Comparison of ENCODE assay signal across 21 cellular contexts in genomic region chr5:82661933-82662332, GRCh38.
"Had no signal": no experiment of that assay in that cellular context is flagged by ENCODE, and none has a peak within 500 bp of the region (broad histone marks: within the 10 kb centered on the region; RNA-seq: fewer than 3 reads in every experiment).

No MANE protein-coding gene starts in this region.

- H3K27me3 ChIP-seq: MG63 had no signal

- H3K9me3 ChIP-seq: MG63 had no signal

- H3K36me3 ChIP-seq: MG63 had no signal

- DNase-seq: Karpas-422, KG1, MG63, NCI-H1092, NCI-H1105 treated with DMSO at 0.1 percent for 48 hours, NCI-H1417 treated with DMSO at 0.1 percent for 48 hours, NCI-H146, NCI-H1694 treated with DMSO at 0.1 percent for 48 hours, NCI-H1930, NCI-H2081, NCI-H2107, NCI-H2227 treated with DMSO at 0.1 percent for 48 hours, NCI-H510A, NCI-H524 treated with DMSO at 0.1 percent for 48 hours, NCI-H69, NCI-H774, PC-3, SHP77 had no signal

- H3K27ac ChIP-seq: RWPE1 had no signal

- H3K4me3 ChIP-seq: MG63 had no signal

- ATAC-seq: Panc1, PC-3, SK-N-SH treated with all-trans-retinoic acid at 6 μM for 48 hours had no signal
